19 cellular contexts compared by ENCODE assay signal in the genomic region with DNA sequence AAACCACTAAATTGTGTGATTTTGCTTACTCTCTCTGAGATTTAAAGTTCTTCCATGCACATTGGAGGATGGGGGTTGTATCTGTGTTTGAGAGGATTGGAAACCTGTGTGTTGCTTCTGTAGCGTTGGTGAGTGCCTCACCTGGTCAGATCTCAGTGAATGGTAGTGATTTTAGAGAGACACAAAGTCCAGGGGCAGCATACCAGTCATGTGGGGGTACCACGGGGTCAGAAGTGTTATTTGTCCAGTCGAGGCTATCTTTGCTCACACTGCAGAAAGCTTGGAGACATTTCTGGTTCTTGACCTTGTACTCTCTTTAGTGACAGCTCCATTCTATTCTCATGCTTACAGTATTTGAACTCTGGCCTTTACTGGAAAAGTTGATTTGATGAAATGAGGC. TPM values are rescaled to one million over a fixed set of nuclear protein-coding genes. Genes with fewer than 3 reads are reported as not detected.
DNase-seq lines count a peak whose midpoint lies in the region; ATAC-seq and TF ChIP-seq lines count a peak whose summit lies in the region.
"Had no signal": no experiment of that assay in that cellular context is flagged by ENCODE, and none has a peak within 500 bp of the region (broad histone marks: within the 10 kb centered on the region; RNA-seq: fewer than 3 reads in every experiment).

No MANE protein-coding gene starts in this region.

- WGBS in right cardiac atrium: 60% methylated on average over 3 of the region's 3 CpGs
- 50% methylated on average over 3 of the region's 3 CpGs for WGBS in liver

- DNase-seq in activated CD4-positive, alpha-beta T cell treated with anti-CD3 and anti-CD28 coated beads, Interleukin-2, amount 10 ng/mL, durations not matched to agents 7 days and 5 days: no peak
- no peak for DNase-seq in activated CD4-positive, alpha-beta T cell treated with anti-CD3 and anti-CD28 coated beads, Interleukin-2, amount 50 U/mL, for 48 hours
- DNase-seq in right cardiac atrium (no peak), Right ventricle myocardium inferior (ENCODE audit: missing footprints) (no peak), type B pancreatic cell (ENCODE audit: extremely low spot score, unreplicated experiment) (no peak)
- DNase-seq in activated T-helper 2 cell treated with anti-CD3 and anti-CD28 coated beads, Interferon-gamma antibody, Interleukin-2, Interleukin-4, amounts not matched to agents 10 μg/mL and 5 μg/mL and 100 μg/mL, durations not matched to agents 14 hours and 24 hours and 36 hours (ENCODE audit: low spot score): no peak
- DNase-seq: 8988T, DMS79 treated with DMSO at 0.1 percent for 48 hours, GOT3, KG1, NCI-H1436, NCI-H2029 treated with DMSO at 0.1 percent for 48 hours, NCI-H2171 treated with DMSO at 0.1 percent for 48 hours, NCI-H774 had no signal

- ATAC-seq in right cardiac atrium: no peak
- ATAC-seq in Right ventricle myocardium inferior: no peak
- ATAC-seq in GM21367 (IDR thresholded peaks at IDR 0.05; ENCODE audit: unreplicated experiment): no peak
- ATAC-seq: GM12878 had no signal

- no peaks in the 10 kb centered on the region for H3K9me3 Mint-ChIP-seq in activated CD4-positive, alpha-beta T cell treated with anti-CD3 and anti-CD28 coated beads, Interleukin-2, amount 10 ng/mL, durations not matched to agents 7 days and 5 days
- no peaks in the 10 kb centered on the region for H3K9me3 Mint-ChIP-seq in type B pancreatic cell
- H3K9me3 Mint-ChIP-seq in activated T-helper 2 cell treated with anti-CD3 and anti-CD28 coated beads, Interferon-gamma antibody, Interleukin-2, Interleukin-4, amounts not matched to agents 10 μg/mL and 5 μg/mL and 100 μg/mL, durations not matched to agents 14 hours and 24 hours and 36 hours: no peaks in the 10 kb centered on the region

- TF ChIP-seq CTCF in liver (IDR thresholded peaks at IDR 0.05; ENCODE audit: low read depth, low read length, missing input control): no peak
- TF ChIP-seq CTCF in type B pancreatic cell (conservative IDR thresholded peaks at IDR 0.05): no peak

- no peaks in the 10 kb centered on the region for H3K4me1 ChIP-seq in right cardiac atrium (ENCODE audit: control insufficient read depth, insufficient read depth, low read length)
- H3K4me1 ChIP-seq in liver (ENCODE audit: control insufficient read depth in 4 of 4, insufficient read depth in 4 of 4, low read length in 3 of 4): peaks cover 0 to 46% (median 31%) of the 10 kb centered on the region in 4 donors
- H3K4me1 ChIP-seq: BLaER1 had no signal

- CTCF ChIA-PET in activated CD4-positive, alpha-beta T cell treated with anti-CD3 and anti-CD28 coated beads, Interleukin-2, amount 10 ng/mL, durations not matched to agents 7 days and 5 days (lab: Charles Lee): interaction anchor here (0.7 kb wide), 1 partner anchor 268 kb away, joined by 5 read pairs; no protein-coding TSS in a partner anchor

- H3K27ac ChIP-seq in right cardiac atrium (ENCODE audit: low read length) (peak overlapping the region; percentile 55), liver (ENCODE audit: low read depth in 1 of 2, low read length in 2 of 2) (peak overlapping the region; percentile 22 to 63)
- H3K27ac ChIP-seq: BLaER1, RWPE1 had no signal

- peaks cover 4 to 42% (median 37%) of the 10 kb centered on the region in 4 donors for H3K36me3 ChIP-seq in liver (ENCODE audit: control insufficient read depth in 4 of 4, insufficient read depth in 3 of 4, low read depth in 1 of 4, low read length in 3 of 4)

- POLR2A ChIA-PET in activated CD4-positive, alpha-beta T cell treated with anti-CD3 and anti-CD28 coated beads, Interleukin-2, amount 10 ng/mL, durations not matched to agents 7 days and 5 days (lab: Charles Lee): no interaction called here

- TF ChIP-seq RAD21 in liver (IDR thresholded peaks at IDR 0.05): no peak

- H3K4me3 Mint-ChIP-seq in activated CD4-positive, alpha-beta T cell treated with anti-CD3 and anti-CD28 coated beads, Interleukin-2, amount 10 ng/mL, durations not matched to agents 7 days and 5 days: no peak overlapping the region
- no peak overlapping the region for H3K4me3 Mint-ChIP-seq in type B pancreatic cell
- no peak overlapping the region for H3K4me3 Mint-ChIP-seq in activated T-helper 2 cell treated with anti-CD3 and anti-CD28 coated beads, Interferon-gamma antibody, Interleukin-2, Interleukin-4, amounts not matched to agents 10 μg/mL and 5 μg/mL and 100 μg/mL, durations not matched to agents 14 hours and 24 hours and 36 hours (ENCODE audit: low read depth)

- H3K9me3 ChIP-seq in right cardiac atrium (ENCODE audit: control insufficient read depth, low read length) (no peaks in the 10 kb centered on the region), liver (ENCODE audit: control insufficient read depth in 4 of 4, low read length in 3 of 4) (no peaks in the 10 kb centered on the region)
- H3K9me3 ChIP-seq: BLaER1 had no signal

- intact Hi-C loops in right cardiac atrium (cut with DNase I): loop anchor here in 1 of 4 donors (5.0 to 10.0 kb wide), 2 partner anchors 79 to 221 kb away; no protein-coding TSS in a partner anchor
- intact Hi-C loops in Right ventricle myocardium inferior (cut with DNase I): loop anchor here (5.0 kb wide), 1 partner anchor 221 kb away; no protein-coding TSS in a partner anchor
- intact Hi-C loops in activated T-helper 2 cell treated with anti-CD3 and anti-CD28 coated beads, Interferon-gamma antibody, Interleukin-2, Interleukin-4, amounts not matched to agents 10 μg/mL and 5 μg/mL and 100 μg/mL, durations not matched to agents 14 hours and 24 hours and 36 hours (cut with micrococcal nuclease): loop anchor here (10.0 kb wide), 2 partner anchors 79 to 229 kb away; no protein-coding TSS in a partner anchor

- no peak overlapping the region for H3K9ac ChIP-seq in liver (ENCODE audit: low read depth in 1 of 2, low read length in 2 of 2)
- H3K9ac ChIP-seq: BLaER1 had no signal

- H3K27me3 Mint-ChIP-seq in activated CD4-positive, alpha-beta T cell treated with anti-CD3 and anti-CD28 coated beads, Interleukin-2, amount 10 ng/mL, durations not matched to agents 7 days and 5 days: no peaks in the 10 kb centered on the region
- no peaks in the 10 kb centered on the region for H3K27me3 Mint-ChIP-seq in type B pancreatic cell
- H3K27me3 Mint-ChIP-seq in activated T-helper 2 cell treated with anti-CD3 and anti-CD28 coated beads, Interferon-gamma antibody, Interleukin-2, Interleukin-4, amounts not matched to agents 10 μg/mL and 5 μg/mL and 100 μg/mL, durations not matched to agents 14 hours and 24 hours and 36 hours (ENCODE audit: low read depth): no peaks in the 10 kb centered on the region

- H3K27ac Mint-ChIP-seq in activated CD4-positive, alpha-beta T cell treated with anti-CD3 and anti-CD28 coated beads, Interleukin-2, amount 10 ng/mL, durations not matched to agents 7 days and 5 days: peak overlapping the region; percentile 43
- peak overlapping the region; percentile 36 for H3K27ac Mint-ChIP-seq in type B pancreatic cell
- no peak overlapping the region for H3K27ac Mint-ChIP-seq in activated T-helper 2 cell treated with anti-CD3 and anti-CD28 coated beads, Interferon-gamma antibody, Interleukin-2, Interleukin-4, amounts not matched to agents 10 μg/mL and 5 μg/mL and 100 μg/mL, durations not matched to agents 14 hours and 24 hours and 36 hours

- peaks cover 29% of the 10 kb centered on the region for H3K36me3 Mint-ChIP-seq in activated CD4-positive, alpha-beta T cell treated with anti-CD3 and anti-CD28 coated beads, Interleukin-2, amount 10 ng/mL, durations not matched to agents 7 days and 5 days (ENCODE audit: low read depth)
- peaks cover 38% of the 10 kb centered on the region for H3K36me3 Mint-ChIP-seq in type B pancreatic cell
- peaks cover 59% of the 10 kb centered on the region for H3K36me3 Mint-ChIP-seq in activated T-helper 2 cell treated with anti-CD3 and anti-CD28 coated beads, Interferon-gamma antibody, Interleukin-2, Interleukin-4, amounts not matched to agents 10 μg/mL and 5 μg/mL and 100 μg/mL, durations not matched to agents 14 hours and 24 hours and 36 hours (ENCODE audit: low read depth)

- H3K4me3 ChIP-seq in right cardiac atrium (ENCODE audit: low read length) (no peak overlapping the region), liver (ENCODE audit: low read depth in 1 of 3, low read length in 3 of 3) (no peak overlapping the region)
- H3K4me3 ChIP-seq: BLaER1, GM12878 had no signal

- H3K27me3 ChIP-seq in right cardiac atrium (ENCODE audit: control insufficient read depth, insufficient read depth): no peaks in the 10 kb centered on the region
- no peaks in the 10 kb centered on the region for H3K27me3 ChIP-seq in liver (ENCODE audit: control insufficient read depth in 4 of 4, insufficient read depth in 4 of 4, low read length in 3 of 4)
- H3K27me3 ChIP-seq: BLaER1 had no signal

- H3K4me1 Mint-ChIP-seq in activated CD4-positive, alpha-beta T cell treated with anti-CD3 and anti-CD28 coated beads, Interleukin-2, amount 10 ng/mL, durations not matched to agents 7 days and 5 days: peaks cover 1% of the 10 kb centered on the region
- no peaks in the 10 kb centered on the region for H3K4me1 Mint-ChIP-seq in type B pancreatic cell (ENCODE audit: unreplicated experiment)
- peaks cover 7% of the 10 kb centered on the region for H3K4me1 Mint-ChIP-seq in activated T-helper 2 cell treated with anti-CD3 and anti-CD28 coated beads, Interferon-gamma antibody, Interleukin-2, Interleukin-4, amounts not matched to agents 10 μg/mL and 5 μg/mL and 100 μg/mL, durations not matched to agents 14 hours and 24 hours and 36 hours (ENCODE audit: low read depth)

TF ChIP-seq in liver, 16 proteins besides CTCF, POLR2A, EP300 and RAD21:
- TF ChIP-seq HNF4A (conservative IDR thresholded peaks at IDR 0.05) (peak in 1 of 2 donors; percentile 9), SP1 (IDR thresholded peaks at IDR 0.05) (no peak)

RNA-seq across cellular contexts. Expression of gene PRKAR1A, which starts 23.7 kb away (rescaled TPM):
- 100 to 1,000 TPM; 200 to 203 TPM for total RNA-seq in activated CD4-positive, alpha-beta T cell treated with anti-CD3 and anti-CD28 coated beads, Interleukin-2, amount 10 ng/mL, durations not matched to agents 7 days and 5 days
- 100 to 1,000 TPM; 545 to 768 (median 595) TPM for total RNA-seq in right cardiac atrium
- 187 TPM for polyA plus RNA-seq in right cardiac atrium
- 584 TPM for total RNA-seq in Right ventricle myocardium inferior
- total RNA-seq in liver: 100 to 1,000 TPM; 117 to 118 TPM
- 10 to 100 TPM; 55.6 to 91.2 TPM for polyA plus RNA-seq in liver
- 242 and 263 TPM in 2 replicates for total RNA-seq in type B pancreatic cell (ENCODE audit: low replicate concordance)
- total RNA-seq in activated T-helper 2 cell treated with anti-CD3 and anti-CD28 coated beads, Interferon-gamma antibody, Interleukin-2, Interleukin-4, amounts not matched to agents 10 μg/mL and 5 μg/mL and 100 μg/mL, durations not matched to agents 14 hours and 24 hours and 36 hours: 263 and 265 TPM in 2 replicates
